8 cellular contexts compared by ENCODE assay signal in genomic region chr11:96235725-96236124, GRCh38.
DNase-seq lines count a peak whose midpoint lies in the region; ATAC-seq lines count a peak whose summit lies in the region.

No MANE protein-coding gene starts in this region.

- DNase-seq in activated T-cell treated with anti-CD3 and anti-CD28 coated beads, Interleukin-2, amount 50 U/mL, for 48 hours = peak; percentile 69 to 78
- DNase-seq in stimulated activated CD4-positive, alpha-beta T cell treated with anti-CD3 and anti-CD28 coated beads, Interleukin-2, amount 100 ng/mL, for 48 hours = peak; percentile 45 to 53
- DNase-seq in GM19240 (ENCODE audit: insufficient read length, low spot score) = no peak
- no peak for DNase-seq in NCI-H2227 treated with DMSO at 0.1 percent for 48 hours (lab: John Stamatoyannopoulos, UW)
- no peak for DNase-seq in activated gamma-delta T cell (lab: John Stamatoyannopoulos, UW)

- ATAC-seq in GM19023 (IDR thresholded peaks at IDR 0.05; ENCODE audit: unreplicated experiment) (peak; percentile 92), HG02798 (IDR thresholded peaks at IDR 0.05; ENCODE audit: poor library complexity, unreplicated experiment) (peak; percentile 91), HG03457 (IDR thresholded peaks at IDR 0.05; ENCODE audit: unreplicated experiment) (no peak)

Comparison
In these comparisons a context has a peak if more than half of its experiments do, and no peak if none do; other contexts are left out.
1. DNase-seq: peak in activated T-cell treated with anti-CD3 and anti-CD28 coated beads, Interleukin-2, amount 50 U/mL, for 48 hours (2 of 2) and stimulated activated CD4-positive, alpha-beta T cell treated with anti-CD3 and anti-CD28 coated beads, Interleukin-2, amount 100 ng/mL, for 48 hours (2 of 2); none in GM19240 (single experiment), NCI-H2227 treated with DMSO at 0.1 percent for 48 hours (single experiment) and activated gamma-delta T cell (single experiment).